ENCODE assay signal across 1 cellular context in genomic region chr5:160262151-160262550, GRCh38.
TF ChIP-seq lines count a peak whose summit lies in the region.

No MANE protein-coding gene starts in this region.

TF ChIP-seq in GM23338, 12 proteins besides CTCF, POLR2A, EP300 and RAD21 (continued from another document):
- TF ChIP-seq, protein P1, sequence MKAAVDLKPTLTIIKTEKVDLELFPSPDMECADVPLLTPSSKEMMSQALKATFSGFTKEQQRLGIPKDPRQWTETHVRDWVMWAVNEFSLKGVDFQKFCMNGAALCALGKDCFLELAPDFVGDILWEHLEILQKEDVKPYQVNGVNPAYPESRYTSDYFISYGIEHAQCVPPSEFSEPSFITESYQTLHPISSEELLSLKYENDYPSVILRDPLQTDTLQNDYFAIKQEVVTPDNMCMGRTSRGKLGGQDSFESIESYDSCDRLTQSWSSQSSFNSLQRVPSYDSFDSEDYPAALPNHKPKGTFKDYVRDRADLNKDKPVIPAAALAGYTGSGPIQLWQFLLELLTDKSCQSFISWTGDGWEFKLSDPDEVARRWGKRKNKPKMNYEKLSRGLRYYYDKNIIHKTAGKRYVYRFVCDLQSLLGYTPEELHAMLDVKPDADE (IDR thresholded peaks at IDR 0.05), result no peak
- TF ChIP-seq EZH2phosphoT487 (IDR thresholded peaks at IDR 0.05; ENCODE audit: unreplicated experiment) (no peak), CREB1 (CRISPR knock-in tag; IDR thresholded peaks at IDR 0.05; ENCODE audit: low read depth) (no peak), REST (IDR thresholded peaks at IDR 0.05; ENCODE audit: unreplicated experiment) (no peak), EZH2 (IDR thresholded peaks at IDR 0.05; ENCODE audit: low read depth, unreplicated experiment) (no peak), STAT1 (IDR thresholded peaks at IDR 0.05; ENCODE audit: unreplicated experiment) (no peak), POLR2AphosphoS5 (IDR thresholded peaks at IDR 0.05; ENCODE audit: low read depth) (no peak)
TF ChIP-seq in GM23338: peak in this region for 0.
